ENCODE assay signal across 8 cellular contexts in the genomic region with DNA sequence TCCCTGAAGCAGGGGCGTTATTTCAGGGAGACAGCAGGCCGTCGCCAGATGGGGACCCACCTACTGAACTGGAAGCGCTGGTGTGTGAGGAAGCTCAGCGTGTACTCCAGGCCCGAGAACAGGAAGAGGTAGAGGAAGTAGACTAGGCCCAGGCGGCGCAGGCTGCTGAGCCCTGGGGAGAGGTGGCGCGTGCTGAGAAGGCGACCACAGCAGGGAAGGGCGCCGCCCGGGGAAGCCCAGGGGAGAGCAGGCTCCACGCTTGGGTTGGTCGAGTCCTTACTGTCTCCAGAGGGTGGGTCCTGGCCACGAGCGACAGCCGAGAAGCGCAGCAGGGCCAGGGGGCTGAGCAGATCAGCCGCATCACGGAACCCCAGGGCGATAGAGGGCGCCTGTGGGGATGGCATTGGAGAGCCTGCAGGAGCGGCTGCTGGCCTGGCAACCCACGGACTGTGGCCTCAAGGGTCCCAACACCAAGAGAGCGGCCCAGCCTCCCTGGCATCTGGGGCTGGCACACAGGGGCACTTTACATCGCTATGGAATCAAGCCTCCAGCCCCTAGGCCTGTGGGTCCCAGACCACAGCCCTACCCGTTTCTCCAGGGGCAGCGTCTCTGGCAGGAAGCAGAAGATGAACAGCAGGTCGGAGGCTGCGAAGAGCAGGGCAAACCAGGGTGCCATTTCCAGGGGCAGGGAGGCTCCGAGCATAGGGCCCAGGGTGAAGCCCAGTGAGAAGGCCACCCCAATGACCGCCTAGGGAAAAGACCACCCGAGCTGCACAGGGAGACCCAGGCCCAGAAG. TPM values are rescaled to one million over a fixed set of nuclear protein-coding genes. Genes with fewer than 3 reads are reported as not detected.
DNase-seq lines count a peak whose midpoint lies in the region; ATAC-seq and TF ChIP-seq lines count a peak whose summit lies in the region.

No MANE protein-coding gene starts in this region.

- peak overlapping the region; percentile 67 for H3K4me3 ChIP-seq in OCI-LY1 (ENCODE audit: low read depth, low read length, poor library complexity, severe bottlenecking)
- no peak overlapping the region for H3K4me3 ChIP-seq in aorta (ENCODE audit: low read length in 2 of 2)

- no peaks in the 10 kb centered on the region for H3K9me3 ChIP-seq in OCI-LY1 (ENCODE audit: low read length)
- no peaks in the 10 kb centered on the region for H3K9me3 ChIP-seq in aorta (ENCODE audit: control insufficient read depth, low read length)

- peak overlapping the region; percentile 60; the same call in 1 of the 2 replicates for H3K9ac ChIP-seq in OCI-LY1 (ENCODE audit: low read length)

- H3K36me3 Mint-ChIP-seq in activated naive CD8-positive, alpha-beta T cell treated with anti-CD3 and anti-CD28 coated beads for 36 hours, result peaks cover 40% of the 10 kb centered on the region

- peak overlapping the region; percentile 92 for H3K4me3 Mint-ChIP-seq in activated naive CD8-positive, alpha-beta T cell treated with anti-CD3 and anti-CD28 coated beads for 36 hours

- H3K4me1 ChIP-seq in OCI-LY1 (ENCODE audit: insufficient read depth, low read length, severe bottlenecking) (peaks cover 54% of the 10 kb centered on the region), aorta (ENCODE audit: control insufficient read depth in 1 of 2, insufficient read depth in 2 of 2, low read length in 2 of 2) (no peaks in the 10 kb centered on the region)

- peaks cover 1% of the 10 kb centered on the region for H3K9me3 Mint-ChIP-seq in activated naive CD8-positive, alpha-beta T cell treated with anti-CD3 and anti-CD28 coated beads for 36 hours

- H3F3A ChIP-seq in OCI-LY1 (ENCODE audit: insufficient read depth, low read length), result 0 out of 2 replicates have a peak, but pooled peaks cover 3% of the 10 kb centered on the region

- H4K20me1 ChIP-seq in OCI-LY1 (ENCODE audit: insufficient read depth, low read length), result no peaks in the 10 kb centered on the region

- peak; percentile 41 for TF ChIP-seq CTCF in OCI-LY1 (IDR thresholded peaks at IDR 0.05; ENCODE audit: low read length)

- ATAC-seq in GM21825 (IDR thresholded peaks at IDR 0.05; ENCODE audit: unreplicated experiment), result peak; percentile 33
- ATAC-seq in aorta (ENCODE audit: low FRiP score), result no peak
- no peak for ATAC-seq in GM21526 (IDR thresholded peaks at IDR 0.05; ENCODE audit: low FRiP score, unreplicated experiment)

- H3K79me2 ChIP-seq in OCI-LY1 (ENCODE audit: insufficient read depth, low read length), result no peaks in the 10 kb centered on the region

- peak overlapping the region; percentile 97 for H3K27ac Mint-ChIP-seq in activated naive CD8-positive, alpha-beta T cell treated with anti-CD3 and anti-CD28 coated beads for 36 hours

- H3K4me2 ChIP-seq in OCI-LY1 (ENCODE audit: low read length), result peak overlapping the region; percentile 76

- H3K4me1 Mint-ChIP-seq in activated naive CD8-positive, alpha-beta T cell treated with anti-CD3 and anti-CD28 coated beads for 36 hours, result peaks cover 25% of the 10 kb centered on the region

- peak overlapping the region; percentile 87 for H3K27ac ChIP-seq in OCI-LY1 (ENCODE audit: low read depth, low read length, poor library complexity, severe bottlenecking)
- no peak overlapping the region for H3K27ac ChIP-seq in aorta (ENCODE audit: low read depth in 1 of 2, low read length in 2 of 2)

- 89 to 91% methylated on average over 34 to 35 of the region's 35 CpGs for WGBS in aorta, 2 donors

- H3K9me2 ChIP-seq in OCI-LY1 (ENCODE audit: low read depth, low read length), result no peaks in the 10 kb centered on the region

- no peak overlapping the region for H2AFZ ChIP-seq in OCI-LY1 (ENCODE audit: low read length)

- DNase-seq in GF-D8 (lab: John Stamatoyannopoulos, UW) (peak; percentile 84), lung microvascular endothelial cell (ENCODE audit: low read depth in 2 of 2) (peak; percentile 54 to 57), aorta (peak; percentile 86 to 87), AG08395 (ENCODE audit: low spot score) (no peak)
- DNase-seq in activated naive CD8-positive, alpha-beta T cell treated with anti-CD3 and anti-CD28 coated beads for 36 hours, result peak; percentile 68

- intact Hi-C loops in aorta (cut with DNase I), result loop anchor here (5.0 to 10.0 kb wide), 2 partner anchors 167 to 170 kb away; no protein-coding TSS in a partner anchor

- H3K36me3 ChIP-seq in OCI-LY1 (ENCODE audit: insufficient read depth, low read length) (peaks cover 16% of the 10 kb centered on the region; the same call in 1 of the 2 replicates), aorta (ENCODE audit: control insufficient read depth in 1 of 2, insufficient read depth in 2 of 2, low read length in 1 of 2) (no peaks in the 10 kb centered on the region)

- H3K27me3 ChIP-seq in OCI-LY1 (ENCODE audit: insufficient read depth, low read length) (no peaks in the 10 kb centered on the region), aorta (ENCODE audit: control insufficient read depth in 1 of 2, insufficient read depth in 2 of 2, low read length in 1 of 2) (no peaks in the 10 kb centered on the region)

- no peaks in the 10 kb centered on the region for H3K27me3 Mint-ChIP-seq in activated naive CD8-positive, alpha-beta T cell treated with anti-CD3 and anti-CD28 coated beads for 36 hours

RNA-seq across cellular contexts. Expression of a gene that starts 31.2 kb away (rescaled TPM):
- total RNA-seq in activated naive CD8-positive, alpha-beta T cell treated with anti-CD3 and anti-CD28 coated beads for 36 hours, result 100 to 1,000 TPM in 1 of 2 experiments, 10 to 100 TPM in 1; 99.1 to 102 TPM
- 14.6 and 16.1 TPM in 2 replicates for total RNA-seq in lung microvascular endothelial cell
- 10 to 100 TPM; 15.0 to 15.5 TPM for total RNA-seq in aorta
- polyA plus RNA-seq in aorta, result 1 to 10 TPM; 8.0 to 8.5 TPM

RNA-seq across cellular contexts. Expression of a gene that starts 31.4 kb away (rescaled TPM):
- total RNA-seq in activated naive CD8-positive, alpha-beta T cell treated with anti-CD3 and anti-CD28 coated beads for 36 hours, result 1 to 10 TPM; 2.6 to 3.2 TPM
- 1.3 and 3.0 TPM in 2 replicates for total RNA-seq in lung microvascular endothelial cell
- 10 to 100 TPM in 1 of 2 donors, 1 to 10 TPM in 1; 3.6 to 10.3 TPM for total RNA-seq in aorta
- polyA plus RNA-seq in aorta, result 10 to 100 TPM in 1 of 2 donors, 1 to 10 TPM in 1; 4.1 to 10.8 TPM
